Comparison of ENCODE assay signal across 1 cellular context in genomic region chr21:31729622-31730343, GRCh38.
TF ChIP-seq lines count a peak whose summit lies in the region.

No MANE protein-coding gene starts in this region.

TF ChIP-seq in GM12878, 131 proteins besides CTCF, POLR2A, EP300 and RAD21 (continued from another document):
- TF ChIP-seq, protein P1, sequence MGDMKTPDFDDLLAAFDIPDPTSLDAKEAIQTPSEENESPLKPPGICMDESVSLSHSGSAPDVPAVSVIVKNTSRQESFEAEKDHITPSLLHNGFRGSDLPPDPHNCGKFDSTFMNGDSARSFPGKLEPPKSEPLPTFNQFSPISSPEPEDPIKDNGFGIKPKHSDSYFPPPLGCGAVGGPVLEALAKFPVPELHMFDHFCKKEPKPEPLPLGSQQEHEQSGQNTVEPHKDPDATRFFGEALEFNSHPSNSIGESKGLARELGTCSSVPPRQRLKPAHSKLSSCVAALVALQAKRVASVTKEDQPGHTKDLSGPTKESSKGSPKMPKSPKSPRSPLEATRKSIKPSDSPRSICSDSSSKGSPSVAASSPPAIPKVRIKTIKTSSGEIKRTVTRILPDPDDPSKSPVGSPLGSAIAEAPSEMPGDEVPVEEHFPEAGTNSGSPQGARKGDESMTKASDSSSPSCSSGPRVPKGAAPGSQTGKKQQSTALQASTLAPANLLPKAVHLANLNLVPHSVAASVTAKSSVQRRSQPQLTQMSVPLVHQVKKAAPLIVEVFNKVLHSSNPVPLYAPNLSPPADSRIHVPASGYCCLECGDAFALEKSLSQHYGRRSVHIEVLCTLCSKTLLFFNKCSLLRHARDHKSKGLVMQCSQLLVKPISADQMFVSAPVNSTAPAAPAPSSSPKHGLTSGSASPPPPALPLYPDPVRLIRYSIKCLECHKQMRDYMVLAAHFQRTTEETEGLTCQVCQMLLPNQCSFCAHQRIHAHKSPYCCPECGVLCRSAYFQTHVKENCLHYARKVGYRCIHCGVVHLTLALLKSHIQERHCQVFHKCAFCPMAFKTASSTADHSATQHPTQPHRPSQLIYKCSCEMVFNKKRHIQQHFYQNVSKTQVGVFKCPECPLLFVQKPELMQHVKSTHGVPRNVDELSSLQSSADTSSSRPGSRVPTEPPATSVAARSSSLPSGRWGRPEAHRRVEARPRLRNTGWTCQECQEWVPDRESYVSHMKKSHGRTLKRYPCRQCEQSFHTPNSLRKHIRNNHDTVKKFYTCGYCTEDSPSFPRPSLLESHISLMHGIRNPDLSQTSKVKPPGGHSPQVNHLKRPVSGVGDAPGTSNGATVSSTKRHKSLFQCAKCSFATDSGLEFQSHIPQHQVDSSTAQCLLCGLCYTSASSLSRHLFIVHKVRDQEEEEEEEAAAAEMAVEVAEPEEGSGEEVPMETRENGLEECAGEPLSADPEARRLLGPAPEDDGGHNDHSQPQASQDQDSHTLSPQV (IDR thresholded peaks at IDR 0.05): no peak
